ENCODE assay signal across 26 cellular contexts in genomic region chr5:10611290-10611689, GRCh38. TPM values are rescaled to one million over a fixed set of nuclear protein-coding genes. Genes with fewer than 3 reads are reported as not detected.
DNase-seq lines count a peak whose midpoint lies in the region; ATAC-seq and TF ChIP-seq lines count a peak whose summit lies in the region.
"Had no signal": no experiment of that assay in that cellular context is flagged by ENCODE, and none has a peak within 500 bp of the region (broad histone marks: within the 10 kb centered on the region; RNA-seq: fewer than 3 reads in every experiment).

No MANE protein-coding gene starts in this region.

- no peak for TF ChIP-seq CTCF in activated CD8-positive, alpha-beta T cell treated with anti-CD3 and anti-CD28 coated beads for 36 hours (IDR thresholded peaks at IDR 0.05)
- TF ChIP-seq CTCF in Panc1 (IDR thresholded peaks at IDR 0.05) (no peak), fibroblast of lung (conservative IDR thresholded peaks at IDR 0.05 in 1 of 2, IDR thresholded peaks at IDR 0.05 in 1 of 2; ENCODE audit: low read depth in 1 of 2, low read length in 2 of 2) (no peak)

- no peaks in the 10 kb centered on the region for H4K20me1 ChIP-seq in fibroblast of lung (ENCODE audit: control insufficient read depth, extremely low read depth, insufficient read depth, low read length)

- peaks cover 18% of the 10 kb centered on the region for H3K4me1 Mint-ChIP-seq in activated CD8-positive, alpha-beta T cell treated with anti-CD3 and anti-CD28 coated beads for 36 hours (ENCODE audit: low read depth)
- H3K4me1 Mint-ChIP-seq in activated CD8-positive, alpha-beta T cell treated with anti-CD3 and anti-CD28 coated beads, Interleukin-2, amount 10 ng/mL, durations not matched to agents 7 days and 5 days (ENCODE audit: low read depth) = peaks cover 12% of the 10 kb centered on the region
- H3K4me1 Mint-ChIP-seq in stimulated activated memory B cell treated with anti-CD40 and anti-IgM and Interleukin-4, amounts not matched to agents 10 μg/mL and 1 μg/mL and 100 μg/mL, for 72 hours = peaks cover 70% of the 10 kb centered on the region

- no peak overlapping the region for H3K27ac Mint-ChIP-seq in activated CD8-positive, alpha-beta T cell treated with anti-CD3 and anti-CD28 coated beads for 36 hours
- H3K27ac Mint-ChIP-seq in activated CD8-positive, alpha-beta T cell treated with anti-CD3 and anti-CD28 coated beads, Interleukin-2, amount 10 ng/mL, durations not matched to agents 7 days and 5 days = no peak overlapping the region
- peak overlapping the region; percentile 65 for H3K27ac Mint-ChIP-seq in stimulated activated memory B cell treated with anti-CD40 and anti-IgM and Interleukin-4, amounts not matched to agents 10 μg/mL and 1 μg/mL and 100 μg/mL, for 72 hours
- H3K27ac Mint-ChIP-seq: activated CD4-positive, alpha-beta T cell treated with anti-CD3 and anti-CD28 coated beads for 36 hours; memory B cell had no signal

- H3K27me3 ChIP-seq in Panc1 (ENCODE audit: control insufficient read depth, insufficient read depth, low read length) = no peaks in the 10 kb centered on the region
- no peaks in the 10 kb centered on the region for H3K27me3 ChIP-seq in fibroblast of lung (ENCODE audit: control insufficient read depth, insufficient read depth, low read length)
- H3K27me3 ChIP-seq: dorsolateral prefrontal cortex, MG63, upper lobe of left lung had no signal

- no peak overlapping the region for H3K27ac ChIP-seq in Panc1 (ENCODE audit: low read length)
- H3K27ac ChIP-seq in fibroblast of lung (ENCODE audit: insufficient read depth, low read length) = no peak overlapping the region
- H3K27ac ChIP-seq: dorsolateral prefrontal cortex, epithelial cell of prostate, parathyroid adenoma, skin epidermis, upper lobe of left lung had no signal

- no peak overlapping the region for H3K4me2 ChIP-seq in fibroblast of lung (ENCODE audit: extremely low read depth, insufficient read depth, low read length)

- peaks cover 15% of the 10 kb centered on the region for H3K27me3 Mint-ChIP-seq in activated CD8-positive, alpha-beta T cell treated with anti-CD3 and anti-CD28 coated beads for 36 hours
- H3K27me3 Mint-ChIP-seq in activated CD8-positive, alpha-beta T cell treated with anti-CD3 and anti-CD28 coated beads, Interleukin-2, amount 10 ng/mL, durations not matched to agents 7 days and 5 days (ENCODE audit: low read depth) = peaks cover 4% of the 10 kb centered on the region
- no peaks in the 10 kb centered on the region for H3K27me3 Mint-ChIP-seq in stimulated activated memory B cell treated with anti-CD40 and anti-IgM and Interleukin-4, amounts not matched to agents 10 μg/mL and 1 μg/mL and 100 μg/mL, for 72 hours
- H3K27me3 Mint-ChIP-seq: memory B cell had no signal

- no peaks in the 10 kb centered on the region for H3K4me1 ChIP-seq in Panc1 (ENCODE audit: control insufficient read depth, insufficient read depth, low read length)
- H3K4me1 ChIP-seq in fibroblast of lung (ENCODE audit: control insufficient read depth, extremely low read depth, insufficient read depth, low read length) = peaks cover 8% of the 10 kb centered on the region
- H3K4me1 ChIP-seq: parathyroid adenoma had no signal

- POLR2A ChIA-PET in activated CD8-positive, alpha-beta T cell treated with anti-CD3 and anti-CD28 coated beads for 36 hours (lab: Charles Lee) = no interaction called here
- POLR2A ChIA-PET in activated CD8-positive, alpha-beta T cell treated with anti-CD3 and anti-CD28 coated beads, Interleukin-2, amount 10 ng/mL, durations not matched to agents 7 days and 5 days (lab: Charles Lee) = no interaction called here
- POLR2A ChIA-PET in Panc1 (lab: Charles Lee) = no interaction called here

- DNase-seq in activated CD8-positive, alpha-beta T cell treated with anti-CD3 and anti-CD28 coated beads for 36 hours = no peak
- no peak for DNase-seq in activated CD8-positive, alpha-beta T cell treated with anti-CD3 and anti-CD28 coated beads, Interleukin-2, amount 10 ng/mL, durations not matched to agents 7 days and 5 days
- no peak for DNase-seq in Panc1 (ENCODE audit: low read depth, low spot score)
- DNase-seq in fibroblast of lung (ENCODE audit: low read depth in 2 of 2) = peak; percentile 39 to 84
- DNase-seq in RKO (ENCODE audit: low spot score) = no peak
- no peak for DNase-seq in iPS-NIHi11 (ENCODE audit: low spot score)
- no peak for DNase-seq in NCI-H2081 (lab: John Stamatoyannopoulos, UW)
- DNase-seq: 8988T; activated CD4-positive, alpha-beta T cell treated with anti-CD3 and anti-CD28 coated beads for 36 hours; activated effector memory CD4-positive, alpha-beta T cell treated with Interleukin-2 at 50 U/mL for 16 hours; AML-193; caudate nucleus; dorsolateral prefrontal cortex; kidney glomerular epithelial cell; MG63; NCI-H1436 treated with DMSO at 0.1 percent for 48 hours; NCI-H2171 treated with DMSO at 0.1 percent for 48 hours; NCI-H526 treated with DMSO at 0.1 percent for 48 hours; Right ventricle myocardium superior; stimulated activated CD4-positive, alpha-beta T cell treated with anti-CD3 and anti-CD28 coated beads, Interleukin-2, amount 100 ng/mL, for 48 hours; upper lobe of left lung had no signal

- no peaks in the 10 kb centered on the region for H3K79me2 ChIP-seq in fibroblast of lung (ENCODE audit: control insufficient read depth, insufficient read depth, low read length)
- H3K79me2 ChIP-seq: parathyroid adenoma had no signal

- intact Hi-C loops in activated CD8-positive, alpha-beta T cell treated with anti-CD3 and anti-CD28 coated beads for 36 hours (cut with micrococcal nuclease) = no loop called here
- intact Hi-C loops in Panc1 (cut with micrococcal nuclease; ENCODE audit: unreplicated experiment) = no loop called here

- H3K9me3 Mint-ChIP-seq in activated CD8-positive, alpha-beta T cell treated with anti-CD3 and anti-CD28 coated beads for 36 hours = no peaks in the 10 kb centered on the region
- no peaks in the 10 kb centered on the region for H3K9me3 Mint-ChIP-seq in activated CD8-positive, alpha-beta T cell treated with anti-CD3 and anti-CD28 coated beads, Interleukin-2, amount 10 ng/mL, durations not matched to agents 7 days and 5 days (ENCODE audit: insufficient read depth)
- H3K9me3 Mint-ChIP-seq in stimulated activated memory B cell treated with anti-CD40 and anti-IgM and Interleukin-4, amounts not matched to agents 10 μg/mL and 1 μg/mL and 100 μg/mL, for 72 hours = no peaks in the 10 kb centered on the region
- H3K9me3 Mint-ChIP-seq: memory B cell had no signal

- H3K4me3 Mint-ChIP-seq in activated CD8-positive, alpha-beta T cell treated with anti-CD3 and anti-CD28 coated beads for 36 hours = no peak overlapping the region
- no peak overlapping the region for H3K4me3 Mint-ChIP-seq in activated CD8-positive, alpha-beta T cell treated with anti-CD3 and anti-CD28 coated beads, Interleukin-2, amount 10 ng/mL, durations not matched to agents 7 days and 5 days
- H3K4me3 Mint-ChIP-seq in stimulated activated memory B cell treated with anti-CD40 and anti-IgM and Interleukin-4, amounts not matched to agents 10 μg/mL and 1 μg/mL and 100 μg/mL, for 72 hours = no peak overlapping the region
- H3K4me3 Mint-ChIP-seq: activated CD4-positive, alpha-beta T cell treated with anti-CD3 and anti-CD28 coated beads for 36 hours; memory B cell had no signal

- H3K9me3 ChIP-seq in Panc1 (ENCODE audit: control insufficient read depth, insufficient read depth, low read depth, low read length) = no peaks in the 10 kb centered on the region
- no peaks in the 10 kb centered on the region for H3K9me3 ChIP-seq in fibroblast of lung (ENCODE audit: control insufficient read depth, insufficient read depth, low read depth, low read length)
- H3K9me3 ChIP-seq: MG63, upper lobe of left lung had no signal

- CTCF ChIA-PET in activated CD8-positive, alpha-beta T cell treated with anti-CD3 and anti-CD28 coated beads for 36 hours (lab: Charles Lee) = no interaction called here
- CTCF ChIA-PET in activated CD8-positive, alpha-beta T cell treated with anti-CD3 and anti-CD28 coated beads, Interleukin-2, amount 10 ng/mL, durations not matched to agents 7 days and 5 days (lab: Charles Lee) = no interaction called here
- CTCF ChIA-PET in Panc1 (lab: Charles Lee) = no interaction called here

- in situ Hi-C loops in Panc1 (cut with HindIII; ENCODE audit: low pct_unique_long_range_greater_than_20kb, low sequenced_read_pairs) = no loop called here

- H2AFZ ChIP-seq in fibroblast of lung (ENCODE audit: low read length) = no peak overlapping the region
- H2AFZ ChIP-seq: parathyroid adenoma had no signal

- no peak overlapping the region for H3K4me3 ChIP-seq in Panc1 (ENCODE audit: low read depth in 2 of 2, low read length in 2 of 2)
- H3K4me3 ChIP-seq in fibroblast of lung (replicated peaks in 1 of 4; ENCODE audit: control extremely low read depth in 1 of 4, insufficient read depth in 1 of 4, low read depth in 3 of 4, low read length in 4 of 4) = no peak overlapping the region
- H3K4me3 ChIP-seq: dorsolateral prefrontal cortex, MG63, skin epidermis, upper lobe of left lung had no signal

- no peak overlapping the region for H3K9ac ChIP-seq in fibroblast of lung (ENCODE audit: insufficient read depth, low read length)
- H3K9ac ChIP-seq: parathyroid adenoma had no signal

- no peaks in the 10 kb centered on the region for H3K36me3 Mint-ChIP-seq in activated CD8-positive, alpha-beta T cell treated with anti-CD3 and anti-CD28 coated beads for 36 hours (ENCODE audit: low read depth)
- H3K36me3 Mint-ChIP-seq in activated CD8-positive, alpha-beta T cell treated with anti-CD3 and anti-CD28 coated beads, Interleukin-2, amount 10 ng/mL, durations not matched to agents 7 days and 5 days (ENCODE audit: low read depth) = no peaks in the 10 kb centered on the region
- peaks cover 31% of the 10 kb centered on the region for H3K36me3 Mint-ChIP-seq in stimulated activated memory B cell treated with anti-CD40 and anti-IgM and Interleukin-4, amounts not matched to agents 10 μg/mL and 1 μg/mL and 100 μg/mL, for 72 hours
- H3K36me3 Mint-ChIP-seq: memory B cell had no signal

- BruUV-seq in Panc1 (replicated peaks; lab: Mats Ljungman, UMichigan) = no TSS peak

- H3K36me3 ChIP-seq in Panc1 (ENCODE audit: control insufficient read depth, insufficient read depth, low read length) (no peaks in the 10 kb centered on the region; the same call in 1 of the 2 replicates), fibroblast of lung (ENCODE audit: control insufficient read depth, insufficient read depth, low read length) (no peaks in the 10 kb centered on the region)
- H3K36me3 ChIP-seq: upper lobe of left lung had no signal

- ATAC-seq in activated CD8-positive, alpha-beta T cell treated with anti-CD3 and anti-CD28 coated beads for 36 hours = peak; percentile 34
- no peak for ATAC-seq in activated CD8-positive, alpha-beta T cell treated with anti-CD3 and anti-CD28 coated beads, Interleukin-2, amount 10 ng/mL, durations not matched to agents 7 days and 5 days
- 0 out of 2 replicates have a peak, but pooled peaks have one; percentile 37 for ATAC-seq in Panc1
- ATAC-seq in stimulated activated memory B cell treated with anti-CD40 and anti-IgM and Interleukin-4, amounts not matched to agents 10 μg/mL and 1 μg/mL and 100 μg/mL, for 72 hours = no peak
- ATAC-seq: activated CD4-positive, alpha-beta T cell treated with anti-CD3 and anti-CD28 coated beads for 36 hours had no signal

RNA-seq across cellular contexts. Expression of gene ANKRD33B, which starts 47.4 kb away (rescaled TPM):
- total RNA-seq in activated CD8-positive, alpha-beta T cell treated with anti-CD3 and anti-CD28 coated beads for 36 hours = 10 to 100 TPM; 13.6 to 13.8 TPM
- total RNA-seq in activated CD8-positive, alpha-beta T cell treated with anti-CD3 and anti-CD28 coated beads, Interleukin-2, amount 10 ng/mL, durations not matched to agents 7 days and 5 days = 1 to 10 TPM; 4.6 to 5.5 TPM
- total RNA-seq in Panc1 (2021; ENCODE audit: unreplicated experiment) (19.1 TPM), fibroblast of lung (4.1 and 7.8 TPM in 2 replicates)
- 7.7 TPM for polyA plus RNA-seq in Panc1 (2012; ENCODE audit: insufficient read length)
- 5.0 and 7.7 TPM in 2 replicates for polyA plus RNA-seq in fibroblast of lung
- polyA plus RNA-seq in fibroblast of lung (2012) = 5.4 and 8.2 TPM in 2 replicates
- polyA minus RNA-seq in fibroblast of lung (ENCODE audit: low replicate concordance) = 27.0 and 38.2 TPM in 2 replicates

Comparison
In these comparisons a context has a peak if more than half of its experiments do, and no peak if none do; other contexts are left out.
1. ATAC-seq: peak in activated CD8-positive, alpha-beta T cell treated with anti-CD3 and anti-CD28 coated beads for 36 hours (single experiment) and Panc1 (single experiment); none in activated CD8-positive, alpha-beta T cell treated with anti-CD3 and anti-CD28 coated beads, Interleukin-2, amount 10 ng/mL, durations not matched to agents 7 days and 5 days (single experiment) and stimulated activated memory B cell treated with anti-CD40 and anti-IgM and Interleukin-4, amounts not matched to agents 10 μg/mL and 1 μg/mL and 100 μg/mL, for 72 hours (single experiment).
2. DNase-seq: peak in fibroblast of lung (2 of 2); none in activated CD8-positive, alpha-beta T cell treated with anti-CD3 and anti-CD28 coated beads for 36 hours (single experiment), activated CD8-positive, alpha-beta T cell treated with anti-CD3 and anti-CD28 coated beads, Interleukin-2, amount 10 ng/mL, durations not matched to agents 7 days and 5 days (single experiment), Panc1 (single experiment), RKO (single experiment), iPS-NIHi11 (single experiment) and NCI-H2081 (0 of 2).